9 cellular contexts compared by ENCODE assay signal in genomic region chr4:122758033-122758432, GRCh38. TPM values are rescaled to one million over a fixed set of nuclear protein-coding genes. Genes with fewer than 3 reads are reported as not detected.
DNase-seq lines count a peak whose midpoint lies in the region; ATAC-seq, FAIRE-seq and TF ChIP-seq lines count a peak whose summit lies in the region.
"Had no signal": no experiment of that assay in that cellular context is flagged by ENCODE, and none has a peak within 500 bp of the region (broad histone marks: within the 10 kb centered on the region; RNA-seq: fewer than 3 reads in every experiment).

No MANE protein-coding gene starts in this region.

- no peak overlapping the region for H3K4me3 ChIP-seq in OCI-LY7 (ENCODE audit: low read depth, low read length, poor library complexity, severe bottlenecking)
- H3K4me3 ChIP-seq in epithelial cell of proximal tubule (ENCODE audit: low read depth, low read length): no peak overlapping the region
- no peak overlapping the region for H3K4me3 ChIP-seq in pancreas

- H3K9me2 ChIP-seq in OCI-LY7 (ENCODE audit: insufficient read depth, low read length): no peaks in the 10 kb centered on the region

- H3K27me3 Mint-ChIP-seq in activated CD4-positive, alpha-beta T cell treated with anti-CD3 and anti-CD28 coated beads, Interleukin-2, amount 10 ng/mL, durations not matched to agents 24 days and 14 days: peaks cover 22% of the 10 kb centered on the region

- no peaks in the 10 kb centered on the region for H3K4me1 ChIP-seq in OCI-LY7 (ENCODE audit: insufficient read depth, low read length, poor library complexity, severe bottlenecking)
- H3K4me1 ChIP-seq in pancreas: no peaks in the 10 kb centered on the region

- no peaks in the 10 kb centered on the region for H4K20me1 ChIP-seq in OCI-LY7 (ENCODE audit: insufficient read depth, low read length)

- H3K9me3 ChIP-seq in OCI-LY7 (ENCODE audit: low read length): no peaks in the 10 kb centered on the region
- no peaks in the 10 kb centered on the region for H3K9me3 ChIP-seq in pancreas

- no peaks in the 10 kb centered on the region for H3K36me3 Mint-ChIP-seq in activated CD4-positive, alpha-beta T cell treated with anti-CD3 and anti-CD28 coated beads, Interleukin-2, amount 10 ng/mL, durations not matched to agents 24 days and 14 days (ENCODE audit: low read depth)
- H3K36me3 Mint-ChIP-seq: T-cell had no signal

- H3K27ac Mint-ChIP-seq in activated CD4-positive, alpha-beta T cell treated with anti-CD3 and anti-CD28 coated beads, Interleukin-2, amount 10 ng/mL, durations not matched to agents 24 days and 14 days: no peak overlapping the region
- H3K27ac Mint-ChIP-seq: T-cell had no signal

- ATAC-seq in GM21786 (IDR thresholded peaks at IDR 0.05; ENCODE audit: unreplicated experiment) (peak; percentile 54), pancreas (peak in 3 of 4 donors; percentile 63 to 70 (median 65))

- no peaks in the 10 kb centered on the region for H3K27me3 ChIP-seq in pancreas

- CTCF ChIA-PET in OCI-LY7 (lab: Charles Lee; ENCODE audit: unreplicated experiment): interaction anchor here (0.7 kb wide), 1 partner anchor 156 kb away, joined by 3 read pairs; no protein-coding TSS in a partner anchor

- POLR2A ChIA-PET in OCI-LY7 (lab: Charles Lee): interaction anchor here (0.6 to 0.7 kb wide), 2 partner anchors 157 to 1748 kb away, joined by 3 read pairs; no protein-coding TSS in a partner anchor

- no peak overlapping the region for H3K27ac ChIP-seq in OCI-LY7 (ENCODE audit: low read depth, low read length, poor library complexity, severe bottlenecking)
- H3K27ac ChIP-seq in pancreas: no peak overlapping the region

- no TSS peak for BruUV-seq in OCI-LY7 (replicated peaks; lab: Mats Ljungman, UMichigan)

- H3K79me2 ChIP-seq in OCI-LY7 (ENCODE audit: insufficient read depth, low read depth, low read length): no peaks in the 10 kb centered on the region

- peak; percentile 96 for TF ChIP-seq CTCF in OCI-LY7 (conservative IDR thresholded peaks at IDR 0.05; ENCODE audit: low read length)
- peak; percentile 66 for TF ChIP-seq CTCF in epithelial cell of proximal tubule (conservative IDR thresholded peaks at IDR 0.05; ENCODE audit: low read depth, low read length)
- TF ChIP-seq CTCF in pancreas (IDR thresholded peaks at IDR 0.05): peak; percentile 52 to 62 (median 58)

- no peak overlapping the region for H3K4me2 ChIP-seq in OCI-LY7 (ENCODE audit: low read length)

- intact Hi-C loops in OCI-LY7 (cut with micrococcal nuclease; ENCODE audit: unreplicated experiment): loop anchor here (1.0 kb wide), 2 partner anchors 156 to 173 kb away; no protein-coding TSS in a partner anchor
- intact Hi-C loops in pancreas (cut with DNase I): loop anchor here in 1 of 3 donors (10.0 kb wide), 1 partner anchor 177 kb away; no protein-coding TSS in a partner anchor
- intact Hi-C loops in activated CD4-positive, alpha-beta T cell treated with anti-CD3 and anti-CD28 coated beads, Interleukin-2, amount 10 ng/mL, durations not matched to agents 24 days and 14 days (cut with micrococcal nuclease): loop anchor here (1.0 kb wide), 1 partner anchor 165 kb away; a partner anchor contains a TSS

- peak; percentile 98 for FAIRE-seq in pancreas (lab: Jason Lieb, UNC)

- H3K4me3 Mint-ChIP-seq in activated CD4-positive, alpha-beta T cell treated with anti-CD3 and anti-CD28 coated beads, Interleukin-2, amount 10 ng/mL, durations not matched to agents 24 days and 14 days: no peak overlapping the region
- H3K4me3 Mint-ChIP-seq: T-cell had no signal

- DNase-seq in COR-L47 (lab: John Stamatoyannopoulos, UW) (peak; percentile 3), OCI-LY7 (ENCODE audit: low spot score) (peak; percentile 29), epithelial cell of proximal tubule (ENCODE audit: low read depth) (peak; percentile 25), pancreas (no peak), GOT3 (lab: John Stamatoyannopoulos, UW) (no peak), T1000 (lab: John Stamatoyannopoulos, UW) (no peak)
- DNase-seq in activated CD4-positive, alpha-beta T cell treated with anti-CD3 and anti-CD28 coated beads, Interleukin-2, amount 10 ng/mL, durations not matched to agents 24 days and 14 days: no peak
- DNase-seq: T-cell had no signal

- H3K36me3 ChIP-seq in OCI-LY7 (ENCODE audit: insufficient read depth, low read length) (no peaks in the 10 kb centered on the region), pancreas (no peaks in the 10 kb centered on the region)

- no peaks in the 10 kb centered on the region for H3K9me3 Mint-ChIP-seq in activated CD4-positive, alpha-beta T cell treated with anti-CD3 and anti-CD28 coated beads, Interleukin-2, amount 10 ng/mL, durations not matched to agents 24 days and 14 days
- H3K9me3 Mint-ChIP-seq: T-cell had no signal

- H3K4me1 Mint-ChIP-seq in activated CD4-positive, alpha-beta T cell treated with anti-CD3 and anti-CD28 coated beads, Interleukin-2, amount 10 ng/mL, durations not matched to agents 24 days and 14 days: peaks cover 34% of the 10 kb centered on the region

- 0 out of 2 replicates have a peak overlapping the region, but pooled peaks have one; percentile 42 for H2AFZ ChIP-seq in OCI-LY7 (ENCODE audit: low read length)

- WGBS in pancreas, 2 donors: 11 to 16% methylated on average over 2 of the region's 2 CpGs

RNA-seq across cellular contexts. Expression of gene BBS12, which starts 25.5 kb away (rescaled TPM):
- total RNA-seq in OCI-LY7 (2014; rRNA removed; shearing (Covaris generic)): 1.7 and 1.8 TPM in 2 replicates
- total RNA-seq in OCI-LY7 (2022): 1.9 and 3.2 TPM in 2 replicates
- 2.2 and 3.5 TPM in 2 replicates for total RNA-seq in epithelial cell of proximal tubule
- 1 to 10 TPM in 4 of 6 donors, under 1 TPM in 2; 0.88 to 2.7 (median 1.3) TPM for total RNA-seq in pancreas
- polyA plus RNA-seq in pancreas: 1 to 10 TPM in 1 of 2 donors, under 1 TPM in 1; 0.68 to 1.3 TPM
- 3.8 and 4.7 TPM in 2 replicates for total RNA-seq in activated CD4-positive, alpha-beta T cell treated with anti-CD3 and anti-CD28 coated beads, Interleukin-2, amount 10 ng/mL, durations not matched to agents 24 days and 14 days

Comparison
In these comparisons a context has a peak if more than half of its experiments do, and no peak if none do; other contexts are left out.
1. DNase-seq: peak in COR-L47 (single experiment), OCI-LY7 (single experiment) and epithelial cell of proximal tubule (single experiment); none in pancreas (0 of 6), GOT3 (single experiment), activated CD4-positive, alpha-beta T cell treated with anti-CD3 and anti-CD28 coated beads, Interleukin-2, amount 10 ng/mL, durations not matched to agents 24 days and 14 days (single experiment) and T1000 (single experiment).
2. Peak in every context shown above with its lines, with median percentiles within 50 percentile points of each other: CTCF ChIP-seq.